Comparison of ENCODE assay signal across 17 cellular contexts in genomic region chr10:43949351-43949750, GRCh38.
DNase-seq lines count a peak whose midpoint lies in the region; ATAC-seq lines count a peak whose summit lies in the region.
"Had no signal": no experiment of that assay in that cellular context is flagged by ENCODE, and none has a peak within 500 bp of the region (broad histone marks: within the 10 kb centered on the region; RNA-seq: fewer than 3 reads in every experiment).

No MANE protein-coding gene starts in this region.

- H3K27ac ChIP-seq in BLaER1, result no peak overlapping the region
- H3K27ac ChIP-seq: A549, C4-2B, GM23248 had no signal

- peak overlapping the region; percentile 28; the same call in 1 of the 2 replicates for H3K4me2 ChIP-seq in BLaER1
- H3K4me2 ChIP-seq: A549 had no signal

- no peaks in the 10 kb centered on the region; the same call in 1 of the 2 replicates for H3K9me3 ChIP-seq in BLaER1
- H3K9me3 ChIP-seq: A549 had no signal

- no peak for ATAC-seq in GM21390 (IDR thresholded peaks at IDR 0.05; ENCODE audit: unreplicated experiment)
- ATAC-seq: A549; CD8-positive, alpha-beta T cell had no signal

- no peaks in the 10 kb centered on the region for H3K36me3 ChIP-seq in BLaER1

- H3K9ac ChIP-seq in BLaER1, result no peak overlapping the region
- H3K9ac ChIP-seq: GM23248 had no signal

- H3K4me1 ChIP-seq in BLaER1, result peaks cover 28% of the 10 kb centered on the region
- H3K4me1 ChIP-seq: A549, Caco-2 had no signal

- DNase-seq in dermis blood vessel endothelial cell (peak; percentile 49), lung microvascular endothelial cell (ENCODE audit: low read depth in 2 of 2) (peak; percentile 47 to 61), OCI-M2 (lab: John Stamatoyannopoulos, UW; ENCODE audit: unreplicated experiment) (no peak)
- DNase-seq in activated CD4-positive, alpha-beta T cell treated with anti-CD3 and anti-CD28 coated beads for 4 hours, result no peak
- DNase-seq: 8988T; Caco-2; CD4-positive, CD25-positive, alpha-beta regulatory T cell; CD8-positive, alpha-beta T cell; DMS153; DND-41; GM23248; H7; HCEC 1CT had no signal

- no peaks in the 10 kb centered on the region for H4K20me1 ChIP-seq in BLaER1

- H3K27me3 ChIP-seq in BLaER1, result no peaks in the 10 kb centered on the region

- no peak overlapping the region for H3K4me3 ChIP-seq in BLaER1
- H3K4me3 ChIP-seq: A549, GM23248 had no signal

Comparison
In these comparisons a context has a peak if more than half of its experiments do, and no peak if none do; other contexts are left out.
1. DNase-seq: peak in dermis blood vessel endothelial cell (single experiment) and lung microvascular endothelial cell (2 of 2); none in OCI-M2 (single experiment) and activated CD4-positive, alpha-beta T cell treated with anti-CD3 and anti-CD28 coated beads for 4 hours (0 of 2).